ENCODE assay signal across 10 cellular contexts in genomic region chr17:19448341-19449268, GRCh38. TPM values are rescaled to one million over a fixed set of nuclear protein-coding genes. Genes with fewer than 3 reads are reported as not detected.
A peak's percentile ranks its signal among the peaks of the same experiment; 100 is the strongest.
DNase-seq lines count a peak whose midpoint lies in the region; ATAC-seq and TF ChIP-seq lines count a peak whose summit lies in the region.
"Had no signal": no experiment of that assay in that cellular context is flagged by ENCODE, and none has a peak within 500 bp of the region (broad histone marks: within the 10 kb centered on the region; RNA-seq: fewer than 3 reads in every experiment).

No MANE protein-coding gene starts in this region.

- peak overlapping the region; percentile 93 for H2BK120ac ChIP-seq in mesendoderm (ENCODE audit: low read depth, low read length)

- intact Hi-C loops in cardiac septum (cut with DNase I) (no loop called here), left ventricle myocardium inferior (cut with micrococcal nuclease) (no loop called here), dorsolateral prefrontal cortex (cut with DNase I) (loop anchor here (5.0 kb wide), 4 partner anchors 59 to 319 kb away; partner anchors contain the start of gene MAPK7 (in 1 of the 2)), vagina (cut with DNase I) (loop anchor here (5.0 kb wide), 1 partner anchor 71 kb away; the partner anchor contains the start of gene MAPK7)

- H3K4me3 ChIP-seq in left ventricle myocardium inferior (no peak overlapping the region), dorsolateral prefrontal cortex (peak overlapping the region in 1 of 59 donors; percentile 27), mesendoderm (ENCODE audit: low read length) (no peak overlapping the region), vagina (no peak overlapping the region)

- H3K23ac ChIP-seq in mesendoderm (ENCODE audit: low read length), result no peak overlapping the region

- H3K4ac ChIP-seq in mesendoderm (ENCODE audit: low read depth, low read length), result peak overlapping the region; percentile 96

- H2BK5ac ChIP-seq in mesendoderm (ENCODE audit: low read length), result peak overlapping the region; percentile 26

- peaks cover 9% of the 10 kb centered on the region for H3K79me1 ChIP-seq in mesendoderm (ENCODE audit: low read length)

- H3K79me2 ChIP-seq in mesendoderm (ENCODE audit: control insufficient read depth, insufficient read depth, low read length), result no peaks in the 10 kb centered on the region

- no peak overlapping the region for H4K8ac ChIP-seq in mesendoderm (ENCODE audit: low read depth, low read length)

- peaks cover 14% of the 10 kb centered on the region for H3K9me3 ChIP-seq in left ventricle myocardium inferior (replicated peaks)
- no peaks in the 10 kb centered on the region for H3K9me3 ChIP-seq in vagina

- DNase-seq in cardiac septum (ENCODE audit: low spot score) (peak; percentile 69), left ventricle myocardium inferior (no peak), dorsolateral prefrontal cortex (peak in 4 of 10 donors; percentile 29 to 60 (median 36)), mesendoderm (no peak), vagina (ENCODE audit: extremely low spot score in 2 of 2) (no peak)
- DNase-seq in activated effector memory CD4-positive, alpha-beta T cell treated with anti-CD3 and anti-CD28 coated beads, Interleukin-2, amount 50 U/mL, for 16 hours, result no peak
- DNase-seq: activated T-cell treated with anti-CD3 and anti-CD28 coated beads, Interleukin-2, amount 50 U/mL, for 48 hours; CD4-positive, CD25-positive, alpha-beta regulatory T cell had no signal

- H3K56ac ChIP-seq in mesendoderm (ENCODE audit: low read length), result peak overlapping the region; percentile 62

- H3K4me1 ChIP-seq in left ventricle myocardium inferior (no peaks in the 10 kb centered on the region), mesendoderm (ENCODE audit: control insufficient read depth, low read depth, low read length) (peaks cover 4% of the 10 kb centered on the region), vagina (peaks cover 28% of the 10 kb centered on the region)

- no CpG with 5 or more reads among the region's 8 CpGs for WGBS in mesendoderm (ENCODE audit: extremely low coverage, insufficient coverage, low lambda C conversion rate)

- H2AK5ac ChIP-seq in mesendoderm (ENCODE audit: low read length), result peak overlapping the region; percentile 50

- ATAC-seq in HG02970 (IDR thresholded peaks at IDR 0.05; ENCODE audit: low FRiP score, unreplicated experiment), result no peak
- no peak for ATAC-seq in GM19351 (IDR thresholded peaks at IDR 0.05; ENCODE audit: unreplicated experiment)

- peak overlapping the region; percentile 5 for H4K5ac ChIP-seq in mesendoderm (ENCODE audit: low read length)

- no peak for TF ChIP-seq CTCF in left ventricle myocardium inferior (IDR thresholded peaks at IDR 0.05; ENCODE audit: borderline replicate concordance)
- peak in 8 of 56 donors; percentile 4 to 23 (median 10) for TF ChIP-seq CTCF in dorsolateral prefrontal cortex (IDR thresholded peaks at IDR 0.05 in 54 of 56, conservative IDR thresholded peaks at IDR 0.05 in 2 of 56; ENCODE audit: low read depth in 1 of 56, partially characterized antibody in 56 of 56)
- no peak for TF ChIP-seq CTCF in vagina (IDR thresholded peaks at IDR 0.05)

- no peak overlapping the region for H3K9ac ChIP-seq in mesendoderm (ENCODE audit: low read length)

- no peak for TF ChIP-seq POLR2A in vagina (IDR thresholded peaks at IDR 0.05)

- H3K4me2 ChIP-seq in mesendoderm (ENCODE audit: low read length), result no peak overlapping the region

- H3K18ac ChIP-seq in mesendoderm (ENCODE audit: low read length), result peak overlapping the region; percentile 89

- no peak overlapping the region for H2BK15ac ChIP-seq in mesendoderm (replicated peaks; ENCODE audit: low read depth)

- H3K36me3 ChIP-seq in left ventricle myocardium inferior, result no peaks in the 10 kb centered on the region
- no peaks in the 10 kb centered on the region for H3K36me3 ChIP-seq in mesendoderm (ENCODE audit: control insufficient read depth, insufficient read depth, low read length)
- no peaks in the 10 kb centered on the region for H3K36me3 ChIP-seq in vagina

- H3K27ac ChIP-seq in left ventricle myocardium inferior (replicated peaks) (no peak overlapping the region), dorsolateral prefrontal cortex (peak overlapping the region; percentile 8 to 97 (median 92)), mesendoderm (ENCODE audit: low read depth, low read length) (no peak overlapping the region), vagina (peak overlapping the region; percentile 91)

- H3K27me3 ChIP-seq in left ventricle myocardium inferior (ENCODE audit: low read depth) (peaks cover 14% of the 10 kb centered on the region), dorsolateral prefrontal cortex (no peaks in the 10 kb centered on the region), mesendoderm (ENCODE audit: insufficient read depth, low read length, poor library complexity) (no peaks in the 10 kb centered on the region), vagina (no peaks in the 10 kb centered on the region)

RNA-seq across cellular contexts. Expression of gene RNF112, which starts 37.6 kb away (rescaled TPM):
- total RNA-seq in cardiac septum (2.5 TPM), left ventricle myocardium inferior (1.6 TPM), dorsolateral prefrontal cortex (10 to 100 TPM; 26.1 to 82.1 (median 51.1) TPM), vagina (1.5 TPM)
- 1.5 TPM for polyA plus RNA-seq in mesendoderm (2013, experiment 1 of 2)
- 1.2 TPM for polyA plus RNA-seq in mesendoderm (2013, experiment 2 of 2)
- polyA plus RNA-seq: CD4-positive, CD25-positive, alpha-beta regulatory T cell had no signal

Comparison
In these comparisons a context has a peak if more than half of its experiments do, and no peak if none do; other contexts are left out.
1. H3K27ac ChIP-seq: peak in dorsolateral prefrontal cortex (59 of 59) and vagina (single experiment); none in left ventricle myocardium inferior (single experiment) and mesendoderm (single experiment).
2. intact Hi-C loops: an anchor here in dorsolateral prefrontal cortex (5.0 kb wide) and vagina (5.0 kb wide); none called in cardiac septum and left ventricle myocardium inferior.